In the genomic region with DNA sequence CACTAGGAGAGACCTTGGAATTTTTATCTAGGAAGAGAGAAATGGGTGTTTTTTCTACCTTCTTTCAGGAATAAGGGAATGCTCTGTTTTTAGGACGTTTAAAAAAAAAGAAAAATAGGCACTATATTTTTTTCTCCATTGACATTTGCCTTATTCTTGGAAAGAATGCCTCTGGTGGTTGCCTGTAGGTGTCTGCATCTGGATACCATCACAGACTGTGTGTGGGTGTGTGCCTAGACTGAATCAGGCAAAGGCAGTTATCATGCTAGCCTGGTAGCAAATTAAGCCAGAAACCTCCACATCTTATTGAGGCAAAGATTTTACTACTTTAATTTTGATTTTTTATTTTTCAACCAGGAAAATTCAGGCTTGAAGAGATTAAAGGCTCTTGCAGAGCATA, we compare ENCODE assay signal across 23 cellular contexts.
DNase-seq lines count a peak whose midpoint lies in the region; ATAC-seq and TF ChIP-seq lines count a peak whose summit lies in the region.
"Had no signal": no experiment of that assay in that cellular context is flagged by ENCODE, and none has a peak within 500 bp of the region (broad histone marks: within the 10 kb centered on the region; RNA-seq: fewer than 3 reads in every experiment).

No MANE protein-coding gene starts in this region.

- no TSS peak for BruUV-seq in HCT116 (replicated peaks; lab: Mats Ljungman, UMichigan)

- no peaks in the 10 kb centered on the region for H3K36me3 ChIP-seq in HCT116 (ENCODE audit: control insufficient read depth in 1 of 2, insufficient read depth in 2 of 2, low read length in 2 of 2)
- no peaks in the 10 kb centered on the region for H3K36me3 ChIP-seq in brain microvascular endothelial cell (replicated peaks)
- H3K36me3 ChIP-seq: right atrium auricular region, WERI-Rb-1 had no signal

- no peak overlapping the region for H3K27ac Mint-ChIP-seq in stimulated activated naive B cell treated with anti-CD40 and anti-IgM and Interleukin-4, amounts not matched to agents 10 μg/mL and 1 μg/mL and 100 μg/mL, for 72 hours
- H3K27ac Mint-ChIP-seq: activated CD4-positive, alpha-beta memory T cell treated with anti-CD3 and anti-CD28 coated beads, Interleukin-2, amount 10 ng/mL, durations not matched to agents 7 days and 5 days; activated naive CD4-positive, alpha-beta T cell treated with anti-CD3 and anti-CD28 coated beads, Interleukin-2, amount 50 U/mL, for 72 hours; activated T-cell treated with anti-CD3 and anti-CD28 coated beads, Interleukin-2, amount 50 U/mL, for 72 hours; CD4-positive, alpha-beta memory T cell had no signal

- no peak for TF ChIP-seq POLR2A in HCT116 (IDR thresholded peaks at IDR 0.05; ENCODE audit: borderline replicate concordance, extremely low read depth, insufficient read depth, insufficient read length)

- no peaks in the 10 kb centered on the region for H3K36me3 Mint-ChIP-seq in stimulated activated naive B cell treated with anti-CD40 and anti-IgM and Interleukin-4, amounts not matched to agents 10 μg/mL and 1 μg/mL and 100 μg/mL, for 72 hours
- H3K36me3 Mint-ChIP-seq: activated naive CD4-positive, alpha-beta T cell treated with anti-CD3 and anti-CD28 coated beads, Interleukin-2, amount 50 U/mL, for 72 hours; CD4-positive, alpha-beta memory T cell had no signal

- no peak overlapping the region for H3K9ac ChIP-seq in HCT116 (ENCODE audit: low read length)

- H3K27me3 ChIP-seq in HCT116 (ENCODE audit: insufficient read depth, low read length) (no peaks in the 10 kb centered on the region), brain microvascular endothelial cell (replicated peaks) (no peaks in the 10 kb centered on the region)
- H3K27me3 ChIP-seq: body of pancreas, right atrium auricular region, testis had no signal

- no peaks in the 10 kb centered on the region for H3K79me2 ChIP-seq in HCT116 (ENCODE audit: insufficient read depth, low read length)

- CTCF ChIA-PET in HCT116 (lab: Charles Lee): no interaction called here

- no peaks in the 10 kb centered on the region for H3K9me2 ChIP-seq in HCT116 (ENCODE audit: insufficient read depth)

- H3K9me3 Mint-ChIP-seq in stimulated activated naive B cell treated with anti-CD40 and anti-IgM and Interleukin-4, amounts not matched to agents 10 μg/mL and 1 μg/mL and 100 μg/mL, for 72 hours: no peaks in the 10 kb centered on the region
- H3K9me3 Mint-ChIP-seq: activated CD4-positive, alpha-beta memory T cell treated with anti-CD3 and anti-CD28 coated beads, Interleukin-2, amount 10 ng/mL, durations not matched to agents 7 days and 5 days; activated naive CD4-positive, alpha-beta T cell treated with anti-CD3 and anti-CD28 coated beads, Interleukin-2, amount 50 U/mL, for 72 hours had no signal

- H3K27me3 Mint-ChIP-seq in stimulated activated naive B cell treated with anti-CD40 and anti-IgM and Interleukin-4, amounts not matched to agents 10 μg/mL and 1 μg/mL and 100 μg/mL, for 72 hours: peaks cover 0 to 4% of the 10 kb centered on the region in 2 donors
- H3K27me3 Mint-ChIP-seq: activated CD4-positive, alpha-beta memory T cell treated with anti-CD3 and anti-CD28 coated beads, Interleukin-2, amount 10 ng/mL, durations not matched to agents 7 days and 5 days had no signal

- H3K9me3 ChIP-seq in HCT116 (ENCODE audit: control insufficient read depth in 1 of 2, insufficient read depth in 1 of 2, low read depth in 1 of 2, low read length in 2 of 2): no peaks in the 10 kb centered on the region
- H3K9me3 ChIP-seq: body of pancreas, right atrium auricular region, testis had no signal

- no peak for ATAC-seq in HCT116
- no peak for ATAC-seq in stimulated activated naive B cell treated with anti-CD40 and anti-IgM and Interleukin-4, amounts not matched to agents 10 μg/mL and 1 μg/mL and 100 μg/mL, for 72 hours (replicated peaks)
- ATAC-seq: activated naive CD4-positive, alpha-beta T cell treated with anti-CD3 and anti-CD28 coated beads, Interleukin-2, amount 50 U/mL, for 72 hours; activated T-cell treated with anti-CD3 and anti-CD28 coated beads, Interleukin-2, amount 50 U/mL, for 72 hours; body of pancreas; left ventricle myocardium superior had no signal

- no peak for TF ChIP-seq RAD21 in HCT116 (IDR thresholded peaks at IDR 0.05; ENCODE audit: low read depth)

- no peak overlapping the region for H3K4me2 ChIP-seq in HCT116 (ENCODE audit: low read length)

- RAD21 ChIA-PET in HCT116 (lab: Charles Lee; ENCODE audit: low non-redundant PET in 1 of 2, low total read pairs in 2 of 2, uncharacterized antibody in 2 of 2, unreplicated experiment in 2 of 2): no interaction called here

- H3K4me1 Mint-ChIP-seq in stimulated activated naive B cell treated with anti-CD40 and anti-IgM and Interleukin-4, amounts not matched to agents 10 μg/mL and 1 μg/mL and 100 μg/mL, for 72 hours: no peaks in the 10 kb centered on the region
- H3K4me1 Mint-ChIP-seq: activated CD4-positive, alpha-beta memory T cell treated with anti-CD3 and anti-CD28 coated beads, Interleukin-2, amount 10 ng/mL, durations not matched to agents 7 days and 5 days had no signal

- in situ Hi-C loops in brain microvascular endothelial cell (cut with HindIII; ENCODE audit: low pct_ligation_motif_present, low sequenced_read_pairs): no loop called here

- H3K4me3 ChIP-seq in HCT116 (replicated peaks in 1 of 2; ENCODE audit: low read depth in 1 of 2, low read length in 2 of 2): no peak overlapping the region
- H3K4me3 ChIP-seq in brain microvascular endothelial cell (ENCODE audit: low read depth, low read length): no peak overlapping the region
- H3K4me3 ChIP-seq: body of pancreas, right atrium auricular region, testis had no signal

- H3K27ac ChIP-seq in HCT116 (ENCODE audit: low read depth, low read length): no peak overlapping the region
- H3K27ac ChIP-seq in brain microvascular endothelial cell: no peak overlapping the region
- H3K27ac ChIP-seq: body of pancreas, right atrium auricular region, testis, WERI-Rb-1 had no signal

- no peaks in the 10 kb centered on the region; the same call in 1 of the 2 replicates for H4K20me1 ChIP-seq in HCT116 (ENCODE audit: insufficient read depth)

- TF ChIP-seq CTCF in HCT116 (IDR thresholded peaks at IDR 0.05 in 2 of 3, conservative IDR thresholded peaks at IDR 0.05 in 1 of 3; ENCODE audit: borderline replicate concordance in 1 of 3, insufficient read depth in 1 of 3, low read depth in 2 of 3, low read length in 2 of 3): peak in 2 of 3 experiments; percentile 9 to 18; a peak in 1 of 6 replicates
- peak; percentile 28 for TF ChIP-seq CTCF in brain microvascular endothelial cell (IDR thresholded peaks at IDR 0.05; ENCODE audit: low read depth, low read length, missing control alignments)

- intact Hi-C loops in HCT116 (cut with micrococcal nuclease) (no loop called here), head of caudate nucleus (cut with DNase I) (no loop called here)

- H3K4me3 Mint-ChIP-seq in stimulated activated naive B cell treated with anti-CD40 and anti-IgM and Interleukin-4, amounts not matched to agents 10 μg/mL and 1 μg/mL and 100 μg/mL, for 72 hours: no peak overlapping the region
- H3K4me3 Mint-ChIP-seq: activated CD4-positive, alpha-beta memory T cell treated with anti-CD3 and anti-CD28 coated beads, Interleukin-2, amount 10 ng/mL, durations not matched to agents 7 days and 5 days; activated T-cell treated with anti-CD3 and anti-CD28 coated beads, Interleukin-2, amount 50 U/mL, for 72 hours; CD4-positive, alpha-beta memory T cell had no signal

- DNase-seq in AG08396 (ENCODE audit: low spot score): peak; percentile 6
- peak; percentile 7 for DNase-seq in HCT116 (ENCODE audit: low read depth, low spot score)
- no peak for DNase-seq in brain microvascular endothelial cell
- DNase-seq in head of caudate nucleus: peak in 26 of 42 donors; percentile 2 to 78 (median 28)
- DNase-seq in SKM-1 treated with dmso at 0.1 percent for 144 hours (lab: John Stamatoyannopoulos, UW; ENCODE audit: unreplicated experiment): no peak
- no peak for DNase-seq in stimulated activated naive B cell treated with anti-CD40 and anti-IgM and Interleukin-4, amounts not matched to agents 10 μg/mL and 1 μg/mL and 100 μg/mL, for 72 hours
- DNase-seq in DMS 273 (lab: John Stamatoyannopoulos, UW; ENCODE audit: unreplicated experiment): no peak
- no peak for DNase-seq in activated CD4-positive, alpha-beta T cell treated with anti-CD3 and anti-CD28 coated beads for 4 hours
- DNase-seq: activated CD4-positive, alpha-beta memory T cell treated with anti-CD3 and anti-CD28 coated beads, Interleukin-2, amount 10 ng/mL, durations not matched to agents 7 days and 5 days; activated T-cell treated with anti-CD3 and anti-CD28 coated beads, Interleukin-2, amount 50 U/mL, for 72 hours; body of pancreas; CD4-positive, alpha-beta memory T cell; cortex of kidney; DND-41; left ventricle myocardium superior; NCI-H1105 treated with DMSO at 0.1 percent for 48 hours; NCI-H526 treated with DMSO at 0.1 percent for 48 hours; SHP77; T-helper 1 cell; testis; WERI-Rb-1 had no signal

- no peak overlapping the region for H2AFZ ChIP-seq in HCT116 (ENCODE audit: low read depth, low read length, poor library complexity, severe bottlenecking)

- POLR2A ChIA-PET in HCT116 (lab: Charles Lee): no interaction called here

- H3K4me1 ChIP-seq in HCT116 (ENCODE audit: control insufficient read depth in 1 of 2, insufficient read depth in 2 of 2, low read length in 2 of 2): no peaks in the 10 kb centered on the region
- H3K4me1 ChIP-seq: body of pancreas, right atrium auricular region, testis had no signal

TF ChIP-seq in HCT116, 20 proteins besides CTCF, POLR2A, EP300 and RAD21 (continues in another document):
- TF ChIP-seq REST (IDR thresholded peaks at IDR 0.05; ENCODE audit: low read depth): no peak

Comparison
In these comparisons a context has a peak if more than half of its experiments do, and no peak if none do; other contexts are left out.
1. DNase-seq: peak in AG08396 (single experiment), HCT116 (single experiment) and head of caudate nucleus (26 of 42); none in brain microvascular endothelial cell (single experiment), SKM-1 treated with dmso at 0.1 percent for 144 hours (single experiment), stimulated activated naive B cell treated with anti-CD40 and anti-IgM and Interleukin-4, amounts not matched to agents 10 μg/mL and 1 μg/mL and 100 μg/mL, for 72 hours (single experiment), DMS 273 (single experiment) and activated CD4-positive, alpha-beta T cell treated with anti-CD3 and anti-CD28 coated beads for 4 hours (0 of 2).